Comparison of ENCODE assay signal across 8 cellular contexts in genomic region chr1:236143104-236143948, GRCh38. TPM values are rescaled to one million over a fixed set of nuclear protein-coding genes. Genes with fewer than 3 reads are reported as not detected.
DNase-seq lines count a peak whose midpoint lies in the region; ATAC-seq and TF ChIP-seq lines count a peak whose summit lies in the region.

No MANE protein-coding gene starts in this region.

- H3K36me3 ChIP-seq in BLaER1 (no peaks in the 10 kb centered on the region; the same call in 1 of the 2 replicates), thyroid gland (no peaks in the 10 kb centered on the region), body of pancreas (replicated peaks in 1 of 2; ENCODE audit: insufficient read depth in 1 of 2, low read depth in 2 of 2) (no peaks in the 10 kb centered on the region)

- CTCF ChIA-PET in activated CD4-positive, alpha-beta T cell treated with anti-CD3 and anti-CD28 coated beads, Interleukin-2, amount 10 ng/mL, durations not matched to agents 7 days and 5 days (lab: Charles Lee), result interaction anchor here (0.6 to 2.3 kb wide), 4 partner anchors 9 to 665 kb away, joined by 3 to 13 read pairs (median 3); no protein-coding TSS in a partner anchor

- peak overlapping the region; percentile 69 for H3K27ac ChIP-seq in BLaER1
- H3K27ac ChIP-seq in thyroid gland, result peak overlapping the region in 1 of 3 donors; percentile 40
- peak overlapping the region in 1 of 4 donors; percentile 59 for H3K27ac ChIP-seq in body of pancreas

- H4K20me1 ChIP-seq in BLaER1, result peaks cover 55% of the 10 kb centered on the region

- H3K4me3 ChIP-seq in BLaER1 (peak overlapping the region; percentile 83), epithelial cell of proximal tubule (ENCODE audit: low read depth, low read length) (peak overlapping the region; percentile 89), thyroid gland (replicated peaks in 1 of 3) (peak overlapping the region; percentile 37 to 45 (median 40)), body of pancreas (peak overlapping the region in 1 of 2 donors; percentile 57)

- 40 to 41% methylated on average over 17 to 18 of the region's 39 CpGs for WGBS in thyroid gland, 2 donors
- 35 to 81% methylated on average over 14 to 32 of the region's 39 CpGs for WGBS in body of pancreas, 2 donors

- DNase-seq in activated CD4-positive, alpha-beta T cell treated with anti-CD3 and anti-CD28 coated beads, Interleukin-2, amount 10 ng/mL, durations not matched to agents 7 days and 5 days, result peak; percentile 27
- DNase-seq in epithelial cell of proximal tubule (ENCODE audit: low read depth), result no peak
- peak; percentile 15 for DNase-seq in myocyte (ENCODE audit: low read depth)
- no peak for DNase-seq in thyroid gland
- DNase-seq in body of pancreas, result no peak

- H3K4me3 Mint-ChIP-seq in activated CD4-positive, alpha-beta T cell treated with anti-CD3 and anti-CD28 coated beads, Interleukin-2, amount 10 ng/mL, durations not matched to agents 7 days and 5 days, result peak overlapping the region; percentile 93

- intact Hi-C loops in thyroid gland (cut with DNase I), result no loop called here
- intact Hi-C loops in body of pancreas (cut with DNase I), result no loop called here

- ATAC-seq in GM19372 (IDR thresholded peaks at IDR 0.05; ENCODE audit: low read depth, unreplicated experiment), result peak; percentile 27
- peak; percentile 13 for ATAC-seq in HG03565 (IDR thresholded peaks at IDR 0.05; ENCODE audit: unreplicated experiment)
- no peak for ATAC-seq in body of pancreas

- H3K4me1 Mint-ChIP-seq in activated CD4-positive, alpha-beta T cell treated with anti-CD3 and anti-CD28 coated beads, Interleukin-2, amount 10 ng/mL, durations not matched to agents 7 days and 5 days, result peaks cover 27% of the 10 kb centered on the region

- H3K36me3 Mint-ChIP-seq in activated CD4-positive, alpha-beta T cell treated with anti-CD3 and anti-CD28 coated beads, Interleukin-2, amount 10 ng/mL, durations not matched to agents 7 days and 5 days (ENCODE audit: low read depth), result peaks cover 5% of the 10 kb centered on the region

- TF ChIP-seq CTCF in epithelial cell of proximal tubule (conservative IDR thresholded peaks at IDR 0.05; ENCODE audit: low read depth, low read length) (no peak), thyroid gland (IDR thresholded peaks at IDR 0.05) (no peak), body of pancreas (IDR thresholded peaks at IDR 0.05) (no peak)

- H3K27ac Mint-ChIP-seq in activated CD4-positive, alpha-beta T cell treated with anti-CD3 and anti-CD28 coated beads, Interleukin-2, amount 10 ng/mL, durations not matched to agents 7 days and 5 days, result peak overlapping the region; percentile 16

- no peaks in the 10 kb centered on the region for H3K9me3 Mint-ChIP-seq in activated CD4-positive, alpha-beta T cell treated with anti-CD3 and anti-CD28 coated beads, Interleukin-2, amount 10 ng/mL, durations not matched to agents 7 days and 5 days

- H3K27me3 ChIP-seq in BLaER1 (peaks cover 26% of the 10 kb centered on the region), thyroid gland (no peaks in the 10 kb centered on the region), body of pancreas (no peaks in the 10 kb centered on the region)

- peaks cover 33% of the 10 kb centered on the region for H3K27me3 Mint-ChIP-seq in activated CD4-positive, alpha-beta T cell treated with anti-CD3 and anti-CD28 coated beads, Interleukin-2, amount 10 ng/mL, durations not matched to agents 7 days and 5 days

- H3K4me1 ChIP-seq in BLaER1 (peaks cover 34% of the 10 kb centered on the region), thyroid gland (peaks cover 24 to 25% of the 10 kb centered on the region in 2 donors), body of pancreas (peaks cover 26% of the 10 kb centered on the region)

- no peak for TF ChIP-seq POLR2A in thyroid gland (IDR thresholded peaks at IDR 0.05)
- TF ChIP-seq POLR2A in body of pancreas (IDR thresholded peaks at IDR 0.05), result no peak

- peak overlapping the region; percentile 81 for H3K9ac ChIP-seq in BLaER1

- POLR2A ChIA-PET in activated CD4-positive, alpha-beta T cell treated with anti-CD3 and anti-CD28 coated beads, Interleukin-2, amount 10 ng/mL, durations not matched to agents 7 days and 5 days (lab: Charles Lee), result interaction anchor here (0.7 kb wide), 1 partner anchor 13 kb away, joined by 3 read pairs; no protein-coding TSS in a partner anchor

- H3K4me2 ChIP-seq in BLaER1, result peak overlapping the region; percentile 99

- H3K9me3 ChIP-seq in BLaER1 (no peaks in the 10 kb centered on the region), thyroid gland (no peaks in the 10 kb centered on the region), body of pancreas (no peaks in the 10 kb centered on the region)

RNA-seq across cellular contexts. Expression of gene GPR137B, which starts 1.0 kb away (rescaled TPM):
- total RNA-seq in activated CD4-positive, alpha-beta T cell treated with anti-CD3 and anti-CD28 coated beads, Interleukin-2, amount 10 ng/mL, durations not matched to agents 7 days and 5 days, result 1 to 10 TPM; 5.0 to 5.8 TPM
- 9.4 and 14.8 TPM in 2 replicates for total RNA-seq in epithelial cell of proximal tubule
- 4.1 and 5.8 TPM in 2 replicates for total RNA-seq in myocyte
- polyA plus RNA-seq in myocyte (2012), result 14.4 TPM
- 10 to 100 TPM; 15.1 to 30.0 (median 15.6) TPM for total RNA-seq in thyroid gland
- total RNA-seq in body of pancreas, result 1 to 10 TPM; 3.3 to 3.9 TPM

Comparison
In these comparisons a context has a peak if more than half of its experiments do, and no peak if none do; other contexts are left out.
1. DNase-seq: peak in activated CD4-positive, alpha-beta T cell treated with anti-CD3 and anti-CD28 coated beads, Interleukin-2, amount 10 ng/mL, durations not matched to agents 7 days and 5 days (single experiment) and myocyte (single experiment); none in epithelial cell of proximal tubule (single experiment), thyroid gland (0 of 2) and body of pancreas (0 of 4).